In genomic region chr9:89674667-89675402, GRCh38 we compare ENCODE assay signal across 11 cellular contexts.
DNase-seq lines count a peak whose midpoint lies in the region; ATAC-seq and TF ChIP-seq lines count a peak whose summit lies in the region.
"Had no signal": no experiment of that assay in that cellular context is flagged by ENCODE, and none has a peak within 500 bp of the region (broad histone marks: within the 10 kb centered on the region; RNA-seq: fewer than 3 reads in every experiment).

No MANE protein-coding gene starts in this region.

- H3K36me3 Mint-ChIP-seq in H9 (ENCODE audit: insufficient read depth in 1 of 3, low read depth in 3 of 3): peaks cover 3 to 12% (median 4%) of the 10 kb centered on the region in 3 experiments; a peak in 5 of 7 replicates

- H2BK12ac ChIP-seq in H9 (ENCODE audit: insufficient read length, low read depth, low read length): no peak overlapping the region

- WGBS in H9 (ENCODE audit: extremely low coverage, insufficient read length, low lambda C conversion rate): no CpG with 5 or more reads among the region's 11 CpGs

- intact Hi-C loops in head of caudate nucleus (cut with DNase I): no loop called here

- H2AK5ac ChIP-seq in H9 (ENCODE audit: insufficient read length, low read length): no peak overlapping the region

- H4K5ac ChIP-seq in H9 (ENCODE audit: insufficient read length, low read depth, low read length): no peak overlapping the region

- H4K20me1 ChIP-seq in H9 (ENCODE audit: control insufficient read depth, insufficient read depth, insufficient read length): no peaks in the 10 kb centered on the region

- H3K9me3 ChIP-seq in H9 (ENCODE audit: control insufficient read depth, low read depth, low read length): no peaks in the 10 kb centered on the region

- H3K79me1 ChIP-seq in H9 (ENCODE audit: insufficient read depth, low read depth, low read length, poor library complexity, severe bottlenecking): no peaks in the 10 kb centered on the region

- H3K79me2 ChIP-seq in H9 (ENCODE audit: insufficient read depth, low read length): no peaks in the 10 kb centered on the region

- H3K23me2 ChIP-seq in H9 (ENCODE audit: insufficient read length, low read depth, low read length, poor library complexity, severe bottlenecking): no peaks in the 10 kb centered on the region

- no peak overlapping the region for H2BK20ac ChIP-seq in H9 (ENCODE audit: low read depth, low read length, poor library complexity, severe bottlenecking)

- no peak overlapping the region for H2BK5ac ChIP-seq in H9 (ENCODE audit: insufficient read length, low read length)

- H3K27ac Mint-ChIP-seq in H9: peak overlapping the region in 2 of 3 experiments; percentile 25 to 83; a peak in 1 of 7 replicates
- H3K27ac Mint-ChIP-seq: activated naive CD8-positive, alpha-beta T cell treated with anti-CD3 and anti-CD28 coated beads for 36 hours; natural killer cell treated with Interleukin-12 subunit alpha and Interleukin-12 subunit beta and Interleukin-15 and Interleukin-18, amount 100 ng/mL, for 72 hours had no signal

- H4K8ac ChIP-seq in H9 (replicated peaks; ENCODE audit: insufficient read length, low read depth, low read length): no peak overlapping the region

- H3T11ph ChIP-seq in H9 (ENCODE audit: low read length): no peak overlapping the region

- no peak overlapping the region for H4K91ac ChIP-seq in H9 (ENCODE audit: insufficient read length, low read depth, low read length)

- H3K14ac ChIP-seq in H9 (ENCODE audit: insufficient read depth, low read length): peak overlapping the region; percentile 47; the same call in 1 of the 2 replicates

- no peak for TF ChIP-seq CTCF in H9 (conservative IDR thresholded peaks at IDR 0.05)

- peaks cover 9 to 11% of the 10 kb centered on the region in 2 experiments for H3K9me3 Mint-ChIP-seq in H9

- H3K9ac ChIP-seq in H9 (ENCODE audit: extremely low read depth, insufficient read length, low read length): no peak overlapping the region

- H3K56ac ChIP-seq in H9 (ENCODE audit: insufficient read length, low read depth, low read length): no peak overlapping the region

- H3K4me2 ChIP-seq in H9 (ENCODE audit: insufficient read depth, insufficient read length, low read length): no peak overlapping the region

- H3K18ac ChIP-seq in H9 (ENCODE audit: insufficient read length, low read depth, low read length): no peak overlapping the region

- H3K4me3 Mint-ChIP-seq in H9: no peak overlapping the region
- H3K4me3 Mint-ChIP-seq: activated naive CD8-positive, alpha-beta T cell treated with anti-CD3 and anti-CD28 coated beads for 36 hours; natural killer cell treated with Interleukin-12 subunit alpha and Interleukin-12 subunit beta and Interleukin-15 and Interleukin-18, amount 100 ng/mL, for 72 hours had no signal

- no peak for ATAC-seq in HG03097 (IDR thresholded peaks at IDR 0.05; ENCODE audit: low FRiP score, unreplicated experiment)
- ATAC-seq in HG03175 (IDR thresholded peaks at IDR 0.05; ENCODE audit: unreplicated experiment): no peak
- no peak for ATAC-seq in HG03108 (IDR thresholded peaks at IDR 0.05; ENCODE audit: unreplicated experiment)

- no peaks in the 10 kb centered on the region for H3K27me3 ChIP-seq in H9 (ENCODE audit: insufficient read depth, low read length)

- DNase-seq in H9 (peak; percentile 86), NCI-H69 (lab: John Stamatoyannopoulos, UW) (peak; percentile 99), head of caudate nucleus (peak in 28 of 42 donors; percentile 20 to 88 (median 64)), pons (ENCODE audit: low spot score) (peak; percentile 67)
- DNase-seq in activated naive CD4-positive, alpha-beta T cell treated with anti-CD3 and anti-CD28 coated beads, Interleukin-2, amount 50 U/mL, for 16 hours: no peak
- DNase-seq: activated naive CD8-positive, alpha-beta T cell treated with anti-CD3 and anti-CD28 coated beads for 36 hours; stimulated activated CD8-positive, alpha-beta memory T cell treated with anti-CD3 and anti-CD28 coated beads, Interleukin-4, amount 100 ng/mL, for 48 hours had no signal

- no peak overlapping the region for H3K27ac ChIP-seq in H9 (ENCODE audit: insufficient read length, low read depth, low read length)

- H2BK120ac ChIP-seq in H9 (ENCODE audit: low read depth, low read length, poor library complexity, severe bottlenecking): no peak overlapping the region

- H2AFZ ChIP-seq in H9 (ENCODE audit: low read length): no peak overlapping the region

- H2BK15ac ChIP-seq in H9 (ENCODE audit: low read depth, low read length): no peak overlapping the region

- no peak overlapping the region for H3K23ac ChIP-seq in H9 (ENCODE audit: insufficient read length, low read depth, low read length)

- peaks cover 4% of the 10 kb centered on the region for H3K27me3 Mint-ChIP-seq in H9 (ENCODE audit: low read depth)
- H3K27me3 Mint-ChIP-seq: activated naive CD8-positive, alpha-beta T cell treated with anti-CD3 and anti-CD28 coated beads for 36 hours had no signal

- H3K4ac ChIP-seq in H9 (ENCODE audit: low read depth, low read length): no peak overlapping the region

- peaks cover 16% of the 10 kb centered on the region for H3K4me1 ChIP-seq in H9 (ENCODE audit: insufficient read depth, low read length)

- peaks cover 63 to 66% of the 10 kb centered on the region in 2 experiments for H3K4me1 Mint-ChIP-seq in H9
- H3K4me1 Mint-ChIP-seq: activated naive CD8-positive, alpha-beta T cell treated with anti-CD3 and anti-CD28 coated beads for 36 hours had no signal
